Comparison of ENCODE assay signal across 9 cellular contexts in the genomic region with DNA sequence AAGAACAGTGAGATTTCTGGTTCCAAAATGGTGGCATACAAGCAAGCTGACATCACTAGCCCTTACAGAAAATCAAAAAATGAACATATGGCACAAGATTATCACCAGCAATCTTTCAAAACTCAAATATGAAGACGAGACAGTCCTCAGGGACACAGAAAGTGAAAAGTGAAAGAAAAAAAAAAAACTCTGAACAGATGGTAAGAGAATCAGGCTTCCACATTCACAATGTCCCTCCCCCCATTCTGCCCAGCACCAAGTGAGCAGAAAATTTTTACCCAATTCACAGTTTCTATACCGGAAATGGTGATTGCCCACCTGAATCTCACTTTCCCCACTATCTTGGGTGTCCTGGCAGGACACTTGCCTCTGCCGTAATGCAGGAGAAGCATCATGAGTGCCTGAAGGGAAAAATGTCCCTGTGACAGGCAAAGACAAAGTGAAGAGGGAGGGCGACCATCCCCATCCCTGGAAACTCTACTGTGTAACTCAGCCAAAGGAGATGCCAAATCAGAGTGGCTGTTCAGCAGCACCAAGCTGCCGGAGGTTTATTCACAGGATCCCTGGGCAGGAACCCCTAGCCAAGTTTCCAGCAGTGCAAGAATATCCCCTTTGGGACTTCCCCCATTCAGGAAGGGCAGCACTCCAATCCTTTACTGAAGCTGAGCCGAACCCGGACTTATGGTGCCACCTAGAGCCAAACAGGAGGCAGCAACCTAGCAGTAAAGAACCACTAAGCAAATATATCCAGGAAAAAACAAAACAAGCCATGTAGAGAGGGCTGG.
A peak's percentile ranks its signal among the peaks of the same experiment; 100 is the strongest.
DNase-seq lines count a peak whose midpoint lies in the region; ATAC-seq and TF ChIP-seq lines count a peak whose summit lies in the region.
"Had no signal": no experiment of that assay in that cellular context is flagged by ENCODE, and none has a peak within 500 bp of the region (broad histone marks: within the 10 kb centered on the region; RNA-seq: fewer than 3 reads in every experiment).

No MANE protein-coding gene starts in this region.

- H3K4me3 ChIP-seq in HEK293 (ENCODE audit: low read depth, low read length) (no peak overlapping the region), fibroblast of lung (replicated peaks in 1 of 4; ENCODE audit: control extremely low read depth in 1 of 4, insufficient read depth in 1 of 4, low read depth in 3 of 4, low read length in 4 of 4) (no peak overlapping the region)
- H3K4me3 ChIP-seq: lung had no signal

- no peak overlapping the region for H3K4me2 ChIP-seq in fibroblast of lung (ENCODE audit: extremely low read depth, insufficient read depth, low read length)

- CTCF ChIA-PET in HEK293 (lab: Yijun Ruan, JAX): interaction anchor here (0.7 to 1.4 kb wide), 3 partner anchors 11 to 296 kb away, joined by 3 to 6 read pairs (median 3); no protein-coding TSS in a partner anchor

- H3K9ac ChIP-seq in fibroblast of lung (ENCODE audit: insufficient read depth, low read length): no peak overlapping the region

- H4K20me1 ChIP-seq in fibroblast of lung (ENCODE audit: control insufficient read depth, extremely low read depth, insufficient read depth, low read length): no peaks in the 10 kb centered on the region

- no peak for ATAC-seq in HG03108 (IDR thresholded peaks at IDR 0.05; ENCODE audit: unreplicated experiment)
- ATAC-seq in GM19463 (IDR thresholded peaks at IDR 0.05; ENCODE audit: unreplicated experiment): no peak
- ATAC-seq in HG03571 (IDR thresholded peaks at IDR 0.05; ENCODE audit: unreplicated experiment): no peak

- H3K27me3 ChIP-seq in fibroblast of lung (ENCODE audit: control insufficient read depth, insufficient read depth, low read length): no peaks in the 10 kb centered on the region

- no peaks in the 10 kb centered on the region for H3K4me1 ChIP-seq in HEK293 (ENCODE audit: control insufficient read depth, insufficient read depth, low read length)
- no peaks in the 10 kb centered on the region for H3K4me1 ChIP-seq in fibroblast of lung (ENCODE audit: control insufficient read depth, extremely low read depth, insufficient read depth, low read length)

- DNase-seq in GM04504 (ENCODE audit: low read depth) (peak; percentile 14), NCI-H2196 treated with DMSO at 0.1 percent for 48 hours (lab: John Stamatoyannopoulos, UW; ENCODE audit: unreplicated experiment) (peak; percentile 33), fibroblast of lung (ENCODE audit: low read depth in 2 of 2) (peak; percentile 23 to 48), kidney glomerular epithelial cell (lab: John Stamatoyannopoulos, UW) (no peak)

- no peak overlapping the region for H2AFZ ChIP-seq in fibroblast of lung (ENCODE audit: low read length)

- POLR2A ChIA-PET in HEK293 (lab: Yijun Ruan, JAX): no interaction called here

- H3K36me3 ChIP-seq in HEK293 (ENCODE audit: control insufficient read depth in 2 of 2, insufficient read depth in 1 of 2, low read length in 2 of 2) (no peaks in the 10 kb centered on the region), fibroblast of lung (ENCODE audit: control insufficient read depth, insufficient read depth, low read length) (no peaks in the 10 kb centered on the region)

- TF ChIP-seq CTCF in HEK293 (tag by site-specific recombination; IDR thresholded peaks at IDR 0.05): no peak
- peak; percentile 18 to 22 for TF ChIP-seq CTCF in fibroblast of lung (conservative IDR thresholded peaks at IDR 0.05 in 1 of 2, IDR thresholded peaks at IDR 0.05 in 1 of 2; ENCODE audit: low read depth in 1 of 2, low read length in 2 of 2)

- no peak overlapping the region for H3K27ac ChIP-seq in HEK293 (ENCODE audit: extremely low read depth, low read depth, low read length)
- no peak overlapping the region for H3K27ac ChIP-seq in fibroblast of lung (ENCODE audit: insufficient read depth, low read length)

- H3K9me3 ChIP-seq in HEK293 (ENCODE audit: control insufficient read depth, insufficient read depth, low read depth, low read length) (no peaks in the 10 kb centered on the region; the same call in 1 of the 2 replicates), fibroblast of lung (ENCODE audit: control insufficient read depth, insufficient read depth, low read depth, low read length) (no peaks in the 10 kb centered on the region)

- H3K79me2 ChIP-seq in fibroblast of lung (ENCODE audit: control insufficient read depth, insufficient read depth, low read length): no peaks in the 10 kb centered on the region

TF ChIP-seq in HEK293, 187 proteins besides CTCF, POLR2A, EP300 and RAD21:
- 0 out of 2 replicates have a peak, but pooled peaks have one; percentile 16 for TF ChIP-seq ZNF654 (tag by site-specific recombination; IDR thresholded peaks at IDR 0.05; ENCODE audit: low read depth)
- TF ChIP-seq KLF10 (tag by site-specific recombination; IDR thresholded peaks at IDR 0.05): no peak
